ENCODE assay signal across 1 cellular context in the genomic region with DNA sequence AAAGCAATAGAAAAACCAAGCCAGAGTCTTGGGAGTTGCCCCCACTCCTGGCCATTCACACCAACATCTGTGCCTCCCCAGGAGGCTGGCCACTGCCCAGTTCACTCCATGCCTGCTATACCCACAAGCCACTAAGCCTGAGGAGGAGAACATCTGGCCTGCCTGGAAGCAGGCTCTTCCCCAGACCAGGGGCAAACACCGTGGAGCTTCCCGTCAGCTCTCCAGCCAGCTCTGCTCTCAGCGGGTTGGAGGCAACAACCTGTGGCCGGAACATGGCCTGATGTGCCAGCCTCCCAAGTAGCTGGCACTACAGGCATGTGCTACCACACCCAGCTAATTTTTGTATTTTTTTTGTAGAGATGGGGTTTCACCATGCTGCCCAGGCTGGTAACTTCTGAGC.
TF ChIP-seq lines count a peak whose summit lies in the region.

No MANE protein-coding gene starts in this region.

TF ChIP-seq in K562, 482 proteins besides CTCF, POLR2A, EP300 and RAD21:
- TF ChIP-seq STAG1 (CRISPR knock-in tag; IDR thresholded peaks at IDR 0.05; ENCODE audit: borderline replicate concordance) (no peak), NFE2L1 (tag; IDR thresholded peaks at IDR 0.05; ENCODE audit: borderline replicate concordance, low read depth) (no peak), BDP1 (IDR thresholded peaks at IDR 0.05; ENCODE audit: insufficient read depth, insufficient read length) (no peak), POLR2G (IDR thresholded peaks at IDR 0.05; ENCODE audit: low read depth, low read length) (peak; percentile 51; the same call in 1 of the 2 replicates)
- TF ChIP-seq, protein P1, sequence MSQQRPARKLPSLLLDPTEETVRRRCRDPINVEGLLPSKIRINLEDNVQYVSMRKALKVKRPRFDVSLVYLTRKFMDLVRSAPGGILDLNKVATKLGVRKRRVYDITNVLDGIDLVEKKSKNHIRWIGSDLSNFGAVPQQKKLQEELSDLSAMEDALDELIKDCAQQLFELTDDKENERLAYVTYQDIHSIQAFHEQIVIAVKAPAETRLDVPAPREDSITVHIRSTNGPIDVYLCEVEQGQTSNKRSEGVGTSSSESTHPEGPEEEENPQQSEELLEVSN (IDR thresholded peaks at IDR 0.05; ENCODE audit: borderline replicate concordance in 1 of 2, extremely low read depth in 1 of 2, insufficient read depth in 1 of 2, insufficient read length in 1 of 2, low read depth in 1 of 2, low read length in 1 of 2, poor library complexity in 1 of 2, severe bottlenecking in 1 of 2): no peak
- TF ChIP-seq, protein P2, sequence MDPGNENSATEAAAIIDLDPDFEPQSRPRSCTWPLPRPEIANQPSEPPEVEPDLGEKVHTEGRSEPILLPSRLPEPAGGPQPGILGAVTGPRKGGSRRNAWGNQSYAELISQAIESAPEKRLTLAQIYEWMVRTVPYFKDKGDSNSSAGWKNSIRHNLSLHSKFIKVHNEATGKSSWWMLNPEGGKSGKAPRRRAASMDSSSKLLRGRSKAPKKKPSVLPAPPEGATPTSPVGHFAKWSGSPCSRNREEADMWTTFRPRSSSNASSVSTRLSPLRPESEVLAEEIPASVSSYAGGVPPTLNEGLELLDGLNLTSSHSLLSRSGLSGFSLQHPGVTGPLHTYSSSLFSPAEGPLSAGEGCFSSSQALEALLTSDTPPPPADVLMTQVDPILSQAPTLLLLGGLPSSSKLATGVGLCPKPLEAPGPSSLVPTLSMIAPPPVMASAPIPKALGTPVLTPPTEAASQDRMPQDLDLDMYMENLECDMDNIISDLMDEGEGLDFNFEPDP (CRISPR knock-in tag; IDR thresholded peaks at IDR 0.05): no peak
